8 cellular contexts compared by ENCODE assay signal in the genomic region with DNA sequence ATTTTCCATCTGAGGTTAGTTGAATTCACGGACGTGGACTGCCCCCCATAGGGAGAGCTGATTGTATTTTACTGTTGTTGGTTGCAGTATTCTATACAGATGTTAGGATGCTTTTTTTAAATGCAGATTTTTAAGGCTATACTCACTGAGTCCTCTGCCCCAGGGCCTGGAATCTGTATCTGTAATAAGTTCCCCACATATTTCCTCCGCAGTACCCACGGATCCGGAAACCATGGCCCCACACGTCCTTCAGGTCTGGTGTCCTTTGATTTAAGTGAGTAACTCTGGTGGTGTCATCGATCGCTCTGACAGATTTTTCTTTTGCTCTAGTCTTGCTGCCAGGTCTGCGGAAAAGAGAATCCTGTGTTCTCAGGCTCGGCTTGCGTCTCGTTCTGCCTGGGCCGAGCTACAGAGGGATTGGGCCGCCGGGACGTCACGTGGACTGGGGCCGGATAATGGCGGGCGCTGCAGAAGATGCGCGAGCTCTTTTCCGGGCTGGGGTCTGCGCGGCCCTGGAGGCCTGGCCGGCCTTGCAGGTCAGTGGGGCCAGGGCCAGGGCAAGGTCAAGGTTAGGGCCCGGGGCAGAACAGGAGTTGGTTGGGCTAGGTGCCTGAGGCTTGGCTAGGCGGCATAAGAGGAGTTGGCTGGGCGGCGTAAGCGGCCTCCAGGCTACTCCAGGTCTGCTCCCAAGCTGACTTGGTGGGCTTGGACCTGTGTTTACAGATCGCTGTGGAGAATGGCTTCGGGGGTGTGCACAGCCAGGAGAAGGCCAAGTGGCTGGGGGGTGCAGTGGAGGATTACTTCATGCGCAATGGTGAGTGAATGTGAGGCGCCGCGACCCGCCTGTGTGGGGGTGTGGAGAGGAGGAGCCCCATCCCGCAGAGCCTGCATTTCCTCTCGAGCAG. TPM values are rescaled to one million over a fixed set of nuclear protein-coding genes. Genes with fewer than 3 reads are reported as not detected.
DNase-seq lines count a peak whose midpoint lies in the region; ATAC-seq and TF ChIP-seq lines count a peak whose summit lies in the region.

A gene with protein sequence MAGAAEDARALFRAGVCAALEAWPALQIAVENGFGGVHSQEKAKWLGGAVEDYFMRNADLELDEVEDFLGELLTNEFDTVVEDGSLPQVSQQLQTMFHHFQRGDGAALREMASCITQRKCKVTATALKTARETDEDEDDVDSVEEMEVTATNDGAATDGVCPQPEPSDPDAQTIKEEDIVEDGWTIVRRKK (plus strand): TSS at position 438 of the 905 bp plus-strand sequence. CDS start 18 bp downstream, at position 456.

- ATAC-seq in HG03378 (IDR thresholded peaks at IDR 0.05; ENCODE audit: unreplicated experiment) = peak; percentile 95

- peak; percentile 67 for TF ChIP-seq POLR2A in GM19099 (IDR thresholded peaks at IDR 0.05; ENCODE audit: extremely low read depth, insufficient read length, low read depth)

- DNase-seq in Ammon's horn (ENCODE audit: low spot score) (peak; percentile 89), NCI-H446 (lab: John Stamatoyannopoulos, UW) (peak; percentile 44 to 84), cerebellum (ENCODE audit: low spot score) (peak; percentile 80), kidney glomerular epithelial cell (lab: John Stamatoyannopoulos, UW) (peak; percentile 73)
- peak; percentile 60 for DNase-seq in activated CD4-positive, alpha-beta T cell treated with anti-CD3 and anti-CD28 coated beads for 1 hour
- peak; percentile 37 to 42 for DNase-seq in stimulated activated CD4-positive, alpha-beta T cell treated with anti-CD3 and anti-CD28 coated beads, Interleukin-1b, Interleukin-23, amount 100 ng/mL, for 1 hour (ENCODE audit: low read depth in 2 of 2)

RNA-seq across cellular contexts. Expression of the gene that starts here (rescaled TPM):
- total RNA-seq in cerebellum = 7.2 TPM

Comparison
In these comparisons a context has a peak if more than half of its experiments do, and no peak if none do; other contexts are left out.
1. Peak in every context shown above with its lines: DNase-seq and ATAC-seq.